In genomic region chr3:36991923-36992805, GRCh38 we compare ENCODE assay signal across 8 cellular contexts. TPM values are rescaled to one million over a fixed set of nuclear protein-coding genes. Genes with fewer than 3 reads are reported as not detected.
DNase-seq lines count a peak whose midpoint lies in the region; ATAC-seq and TF ChIP-seq lines count a peak whose summit lies in the region.

No MANE protein-coding gene starts in this region.

- H3K4me3 ChIP-seq in iPS-18a (ENCODE audit: low read length) (peak overlapping the region; percentile 98), stomach smooth muscle (ENCODE audit: low read length in 2 of 2) (peak overlapping the region; percentile 84 to 96)

- H3K9ac ChIP-seq in iPS-18a (ENCODE audit: low read length) (peak overlapping the region; percentile 92), stomach smooth muscle (ENCODE audit: low read length in 2 of 2) (peak overlapping the region; percentile 77 to 98)

- no peak for ATAC-seq in activated CD8-positive, alpha-beta T cell treated with anti-CD3 and anti-CD28 coated beads for 36 hours
- no peak for ATAC-seq in HG02678 (IDR thresholded peaks at IDR 0.05; ENCODE audit: unreplicated experiment)

- intact Hi-C loops in activated CD4-positive, alpha-beta memory T cell treated with anti-CD3 and anti-CD28 coated beads for 36 hours (cut with micrococcal nuclease): loop anchor here (1.0 to 10.0 kb wide), 3 partner anchors 116 to 1173 kb away; partner anchors contain the start of gene OXSR1
- intact Hi-C loops in activated CD8-positive, alpha-beta T cell treated with anti-CD3 and anti-CD28 coated beads for 36 hours (cut with micrococcal nuclease): loop anchor here (10.0 kb wide), 1 partner anchor 223 kb away; no protein-coding TSS in a partner anchor

- H3K4me1 Mint-ChIP-seq in activated CD4-positive, alpha-beta memory T cell treated with anti-CD3 and anti-CD28 coated beads for 36 hours (ENCODE audit: low read depth): peaks cover 44% of the 10 kb centered on the region
- H3K4me1 Mint-ChIP-seq in activated CD4-positive, alpha-beta memory T cell treated with anti-CD3 and anti-CD28 coated beads, Interleukin-2, amount 10 ng/mL, durations not matched to agents 7 days and 5 days: peaks cover 42% of the 10 kb centered on the region
- peaks cover 47% of the 10 kb centered on the region for H3K4me1 Mint-ChIP-seq in activated CD8-positive, alpha-beta T cell treated with anti-CD3 and anti-CD28 coated beads for 36 hours (ENCODE audit: low read depth)
- H3K4me1 Mint-ChIP-seq in mesothelial cell of epicardium: peaks cover 40% of the 10 kb centered on the region

- no peaks in the 10 kb centered on the region for H3K27me3 Mint-ChIP-seq in activated CD4-positive, alpha-beta memory T cell treated with anti-CD3 and anti-CD28 coated beads for 36 hours
- H3K27me3 Mint-ChIP-seq in activated CD4-positive, alpha-beta memory T cell treated with anti-CD3 and anti-CD28 coated beads, Interleukin-2, amount 10 ng/mL, durations not matched to agents 7 days and 5 days: no peaks in the 10 kb centered on the region
- H3K27me3 Mint-ChIP-seq in activated CD8-positive, alpha-beta T cell treated with anti-CD3 and anti-CD28 coated beads for 36 hours: no peaks in the 10 kb centered on the region
- no peaks in the 10 kb centered on the region for H3K27me3 Mint-ChIP-seq in mesothelial cell of epicardium (ENCODE audit: low read depth)

- H3K4me1 ChIP-seq in iPS-18a (ENCODE audit: control insufficient read depth, low read depth, low read length) (peaks cover 25% of the 10 kb centered on the region), stomach smooth muscle (ENCODE audit: control insufficient read depth, insufficient read depth, low read length) (peaks cover 29% of the 10 kb centered on the region)

- H3K36me3 ChIP-seq in iPS-18a (ENCODE audit: control insufficient read depth, low read depth, low read length): peaks cover 37% of the 10 kb centered on the region
- H3K36me3 ChIP-seq in stomach smooth muscle (ENCODE audit: control insufficient read depth in 2 of 2, insufficient read depth in 2 of 2, low read length in 2 of 2): peaks cover 3 to 17% of the 10 kb centered on the region in 2 donors

- TF ChIP-seq CTCF in activated CD8-positive, alpha-beta T cell treated with anti-CD3 and anti-CD28 coated beads for 36 hours (IDR thresholded peaks at IDR 0.05): no peak
- TF ChIP-seq CTCF in mesothelial cell of epicardium (IDR thresholded peaks at IDR 0.05; ENCODE audit: unreplicated experiment): no peak

- H3K4me3 Mint-ChIP-seq in activated CD4-positive, alpha-beta memory T cell treated with anti-CD3 and anti-CD28 coated beads for 36 hours: no peak overlapping the region
- no peak overlapping the region for H3K4me3 Mint-ChIP-seq in activated CD4-positive, alpha-beta memory T cell treated with anti-CD3 and anti-CD28 coated beads, Interleukin-2, amount 10 ng/mL, durations not matched to agents 7 days and 5 days
- H3K4me3 Mint-ChIP-seq in activated CD8-positive, alpha-beta T cell treated with anti-CD3 and anti-CD28 coated beads for 36 hours: no peak overlapping the region
- no peak overlapping the region for H3K4me3 Mint-ChIP-seq in mesothelial cell of epicardium

- peaks cover 43% of the 10 kb centered on the region for H3K36me3 Mint-ChIP-seq in activated CD4-positive, alpha-beta memory T cell treated with anti-CD3 and anti-CD28 coated beads for 36 hours
- peaks cover 47% of the 10 kb centered on the region for H3K36me3 Mint-ChIP-seq in activated CD4-positive, alpha-beta memory T cell treated with anti-CD3 and anti-CD28 coated beads, Interleukin-2, amount 10 ng/mL, durations not matched to agents 7 days and 5 days (ENCODE audit: low read depth)
- peaks cover 46% of the 10 kb centered on the region for H3K36me3 Mint-ChIP-seq in activated CD8-positive, alpha-beta T cell treated with anti-CD3 and anti-CD28 coated beads for 36 hours (ENCODE audit: low read depth)
- peaks cover 18% of the 10 kb centered on the region for H3K36me3 Mint-ChIP-seq in mesothelial cell of epicardium

- H3K27ac ChIP-seq in iPS-18a (ENCODE audit: low read length): peak overlapping the region; percentile 89
- peak overlapping the region; percentile 99 for H3K27ac ChIP-seq in stomach smooth muscle (ENCODE audit: low read length)

- no peak overlapping the region for H3K27ac Mint-ChIP-seq in activated CD4-positive, alpha-beta memory T cell treated with anti-CD3 and anti-CD28 coated beads for 36 hours
- no peak overlapping the region for H3K27ac Mint-ChIP-seq in activated CD4-positive, alpha-beta memory T cell treated with anti-CD3 and anti-CD28 coated beads, Interleukin-2, amount 10 ng/mL, durations not matched to agents 7 days and 5 days
- H3K27ac Mint-ChIP-seq in activated CD8-positive, alpha-beta T cell treated with anti-CD3 and anti-CD28 coated beads for 36 hours: no peak overlapping the region
- no peak overlapping the region for H3K27ac Mint-ChIP-seq in mesothelial cell of epicardium

- CTCF ChIA-PET in activated CD4-positive, alpha-beta memory T cell treated with anti-CD3 and anti-CD28 coated beads for 36 hours (lab: Charles Lee): interaction anchor here (0.9 to 2.1 kb wide), 7 partner anchors 22 to 982 kb away, joined by 3 to 8 read pairs (median 4); no protein-coding TSS in a partner anchor
- CTCF ChIA-PET in activated CD4-positive, alpha-beta memory T cell treated with anti-CD3 and anti-CD28 coated beads, Interleukin-2, amount 10 ng/mL, durations not matched to agents 7 days and 5 days (lab: Charles Lee): interaction anchor here (0.8 to 3.0 kb wide), 9 partner anchors 18 to 305 kb away, joined by 3 to 18 read pairs (median 4); no protein-coding TSS in a partner anchor
- CTCF ChIA-PET in activated CD8-positive, alpha-beta T cell treated with anti-CD3 and anti-CD28 coated beads for 36 hours (lab: Charles Lee): interaction anchor here (1.0 to 2.6 kb wide), 6 partner anchors 12 to 221 kb away, joined by 3 to 13 read pairs (median 4); no protein-coding TSS in a partner anchor

- POLR2A ChIA-PET in activated CD4-positive, alpha-beta memory T cell treated with anti-CD3 and anti-CD28 coated beads for 36 hours (lab: Charles Lee): interaction anchor here (0.7 to 2.1 kb wide), 2 partner anchors 48 to 135 kb away, joined by 3 to 12 read pairs; partner anchors contain the start of gene TRANK1
- POLR2A ChIA-PET in activated CD4-positive, alpha-beta memory T cell treated with anti-CD3 and anti-CD28 coated beads, Interleukin-2, amount 10 ng/mL, durations not matched to agents 7 days and 5 days (lab: Charles Lee): interaction anchor here (0.7 to 4.9 kb wide), 23 partner anchors 8 to 332 kb away, joined by 3 to 41 read pairs (median 5); partner anchors contain the start of gene TRANK1
- POLR2A ChIA-PET in activated CD8-positive, alpha-beta T cell treated with anti-CD3 and anti-CD28 coated beads for 36 hours (lab: Charles Lee): interaction anchor here (0.5 to 3.6 kb wide), 12 partner anchors 22 to 440 kb away, joined by 3 to 20 read pairs (median 3); partner anchors contain the start of gene TRANK1

- DNase-seq in activated CD4-positive, alpha-beta memory T cell treated with anti-CD3 and anti-CD28 coated beads for 36 hours: peak; percentile 53
- DNase-seq in activated CD4-positive, alpha-beta memory T cell treated with anti-CD3 and anti-CD28 coated beads, Interleukin-2, amount 10 ng/mL, durations not matched to agents 7 days and 5 days: no peak
- DNase-seq in activated CD8-positive, alpha-beta T cell treated with anti-CD3 and anti-CD28 coated beads for 36 hours: peak; percentile 37
- no peak for DNase-seq in mesothelial cell of epicardium (ENCODE audit: low spot score in 2 of 2, unreplicated experiment in 2 of 2)
- no peak for DNase-seq in DMS153 (lab: John Stamatoyannopoulos, UW)

- H3K9me3 ChIP-seq in iPS-18a (ENCODE audit: control insufficient read depth, low read depth, low read length): no peaks in the 10 kb centered on the region
- no peaks in the 10 kb centered on the region for H3K9me3 ChIP-seq in stomach smooth muscle (ENCODE audit: control insufficient read depth in 2 of 2, low read length in 2 of 2)

- H3K27me3 ChIP-seq in iPS-18a (ENCODE audit: control insufficient read depth, insufficient read depth, low read length) (no peaks in the 10 kb centered on the region), stomach smooth muscle (ENCODE audit: control insufficient read depth in 1 of 2, insufficient read depth in 2 of 2, low read length in 2 of 2) (no peaks in the 10 kb centered on the region)

- no peaks in the 10 kb centered on the region for H3K9me3 Mint-ChIP-seq in activated CD4-positive, alpha-beta memory T cell treated with anti-CD3 and anti-CD28 coated beads for 36 hours
- H3K9me3 Mint-ChIP-seq in activated CD4-positive, alpha-beta memory T cell treated with anti-CD3 and anti-CD28 coated beads, Interleukin-2, amount 10 ng/mL, durations not matched to agents 7 days and 5 days: no peaks in the 10 kb centered on the region
- no peaks in the 10 kb centered on the region for H3K9me3 Mint-ChIP-seq in activated CD8-positive, alpha-beta T cell treated with anti-CD3 and anti-CD28 coated beads for 36 hours
- no peaks in the 10 kb centered on the region for H3K9me3 Mint-ChIP-seq in mesothelial cell of epicardium

RNA-seq across cellular contexts. Expression of gene EPM2AIP1, which starts 0.8 kb away (rescaled TPM):
- total RNA-seq in activated CD4-positive, alpha-beta memory T cell treated with anti-CD3 and anti-CD28 coated beads for 36 hours: 10 to 100 TPM; 11.7 to 16.7 TPM
- 10 to 100 TPM; 21.6 to 28.1 TPM for total RNA-seq in activated CD4-positive, alpha-beta memory T cell treated with anti-CD3 and anti-CD28 coated beads, Interleukin-2, amount 10 ng/mL, durations not matched to agents 7 days and 5 days
- 10 to 100 TPM; 11.8 to 12.3 TPM for total RNA-seq in activated CD8-positive, alpha-beta T cell treated with anti-CD3 and anti-CD28 coated beads for 36 hours
- 37.3 to 40.2 TPM (median 39.4 TPM) in 3 replicates for total RNA-seq in mesothelial cell of epicardium

RNA-seq across cellular contexts. Expression of gene MLH1, which starts 1.2 kb away (rescaled TPM):
- total RNA-seq in activated CD4-positive, alpha-beta memory T cell treated with anti-CD3 and anti-CD28 coated beads for 36 hours: 100 to 1,000 TPM in 1 of 2 experiments, 10 to 100 TPM in 1; 85.8 to 102 TPM
- 10 to 100 TPM; 50.9 to 57.5 TPM for total RNA-seq in activated CD4-positive, alpha-beta memory T cell treated with anti-CD3 and anti-CD28 coated beads, Interleukin-2, amount 10 ng/mL, durations not matched to agents 7 days and 5 days
- 10 to 100 TPM; 89.6 to 93.7 TPM for total RNA-seq in activated CD8-positive, alpha-beta T cell treated with anti-CD3 and anti-CD28 coated beads for 36 hours
- total RNA-seq in mesothelial cell of epicardium: 36.3 to 38.3 TPM (median 37.1 TPM) in 3 replicates

RNA-seq across cellular contexts. Expression of gene TRANK1, which starts 47.3 kb away (rescaled TPM):
- 10 to 100 TPM; 11.7 to 17.1 TPM for total RNA-seq in activated CD4-positive, alpha-beta memory T cell treated with anti-CD3 and anti-CD28 coated beads for 36 hours
- total RNA-seq in activated CD4-positive, alpha-beta memory T cell treated with anti-CD3 and anti-CD28 coated beads, Interleukin-2, amount 10 ng/mL, durations not matched to agents 7 days and 5 days: 10 to 100 TPM; 78.6 to 85.4 TPM
- total RNA-seq in activated CD8-positive, alpha-beta T cell treated with anti-CD3 and anti-CD28 coated beads for 36 hours: 10 to 100 TPM; 16.0 to 17.4 TPM
- total RNA-seq in mesothelial cell of epicardium: 68.3 to 80.4 TPM (median 76.8 TPM) in 3 replicates

Comparison
In these comparisons a context has a peak if more than half of its experiments do, and no peak if none do; other contexts are left out.
1. DNase-seq: peak in activated CD4-positive, alpha-beta memory T cell treated with anti-CD3 and anti-CD28 coated beads for 36 hours (single experiment) and activated CD8-positive, alpha-beta T cell treated with anti-CD3 and anti-CD28 coated beads for 36 hours (single experiment); none in activated CD4-positive, alpha-beta memory T cell treated with anti-CD3 and anti-CD28 coated beads, Interleukin-2, amount 10 ng/mL, durations not matched to agents 7 days and 5 days (single experiment), mesothelial cell of epicardium (0 of 2) and DMS153 (single experiment).